ENCODE assay signal across 1 cellular context in genomic region chr1:3712573-3713535, GRCh38.
TF ChIP-seq lines count a peak whose summit lies in the region.

No MANE protein-coding gene starts in this region.

TF ChIP-seq in HepG2, 621 proteins besides CTCF, POLR2A, EP300 and RAD21:
- TF ChIP-seq ZNF629 (CRISPR knock-in tag; conservative IDR thresholded peaks at IDR 0.05) = peak; percentile 51; the same call in 1 of the 2 replicates
- TF ChIP-seq, protein P1, sequence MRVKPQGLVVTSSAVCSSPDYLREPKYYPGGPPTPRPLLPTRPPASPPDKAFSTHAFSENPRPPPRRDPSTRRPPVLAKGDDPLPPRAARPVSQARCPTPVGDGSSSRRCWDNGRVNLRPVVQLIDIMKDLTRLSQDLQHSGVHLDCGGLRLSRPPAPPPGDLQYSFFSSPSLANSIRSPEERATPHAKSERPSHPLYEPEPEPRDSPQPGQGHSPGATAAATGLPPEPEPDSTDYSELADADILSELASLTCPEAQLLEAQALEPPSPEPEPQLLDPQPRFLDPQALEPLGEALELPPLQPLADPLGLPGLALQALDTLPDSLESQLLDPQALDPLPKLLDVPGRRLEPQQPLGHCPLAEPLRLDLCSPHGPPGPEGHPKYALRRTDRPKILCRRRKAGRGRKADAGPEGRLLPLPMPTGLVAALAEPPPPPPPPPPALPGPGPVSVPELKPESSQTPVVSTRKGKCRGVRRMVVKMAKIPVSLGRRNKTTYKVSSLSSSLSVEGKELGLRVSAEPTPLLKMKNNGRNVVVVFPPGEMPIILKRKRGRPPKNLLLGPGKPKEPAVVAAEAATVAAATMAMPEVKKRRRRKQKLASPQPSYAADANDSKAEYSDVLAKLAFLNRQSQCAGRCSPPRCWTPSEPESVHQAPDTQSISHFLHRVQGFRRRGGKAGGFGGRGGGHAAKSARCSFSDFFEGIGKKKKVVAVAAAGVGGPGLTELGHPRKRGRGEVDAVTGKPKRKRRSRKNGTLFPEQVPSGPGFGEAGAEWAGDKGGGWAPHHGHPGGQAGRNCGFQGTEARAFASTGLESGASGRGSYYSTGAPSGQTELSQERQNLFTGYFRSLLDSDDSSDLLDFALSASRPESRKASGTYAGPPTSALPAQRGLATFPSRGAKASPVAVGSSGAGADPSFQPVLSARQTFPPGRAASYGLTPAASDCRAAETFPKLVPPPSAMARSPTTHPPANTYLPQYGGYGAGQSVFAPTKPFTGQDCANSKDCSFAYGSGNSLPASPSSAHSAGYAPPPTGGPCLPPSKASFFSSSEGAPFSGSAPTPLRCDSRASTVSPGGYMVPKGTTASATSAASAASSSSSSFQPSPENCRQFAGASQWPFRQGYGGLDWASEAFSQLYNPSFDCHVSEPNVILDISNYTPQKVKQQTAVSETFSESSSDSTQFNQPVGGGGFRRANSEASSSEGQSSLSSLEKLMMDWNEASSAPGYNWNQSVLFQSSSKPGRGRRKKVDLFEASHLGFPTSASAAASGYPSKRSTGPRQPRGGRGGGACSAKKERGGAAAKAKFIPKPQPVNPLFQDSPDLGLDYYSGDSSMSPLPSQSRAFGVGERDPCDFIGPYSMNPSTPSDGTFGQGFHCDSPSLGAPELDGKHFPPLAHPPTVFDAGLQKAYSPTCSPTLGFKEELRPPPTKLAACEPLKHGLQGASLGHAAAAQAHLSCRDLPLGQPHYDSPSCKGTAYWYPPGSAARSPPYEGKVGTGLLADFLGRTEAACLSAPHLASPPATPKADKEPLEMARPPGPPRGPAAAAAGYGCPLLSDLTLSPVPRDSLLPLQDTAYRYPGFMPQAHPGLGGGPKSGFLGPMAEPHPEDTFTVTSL (CRISPR knock-in tag; IDR thresholded peaks at IDR 0.05; ENCODE audit: borderline replicate concordance) = no peak
